24 cellular contexts compared by ENCODE assay signal in the genomic region with DNA sequence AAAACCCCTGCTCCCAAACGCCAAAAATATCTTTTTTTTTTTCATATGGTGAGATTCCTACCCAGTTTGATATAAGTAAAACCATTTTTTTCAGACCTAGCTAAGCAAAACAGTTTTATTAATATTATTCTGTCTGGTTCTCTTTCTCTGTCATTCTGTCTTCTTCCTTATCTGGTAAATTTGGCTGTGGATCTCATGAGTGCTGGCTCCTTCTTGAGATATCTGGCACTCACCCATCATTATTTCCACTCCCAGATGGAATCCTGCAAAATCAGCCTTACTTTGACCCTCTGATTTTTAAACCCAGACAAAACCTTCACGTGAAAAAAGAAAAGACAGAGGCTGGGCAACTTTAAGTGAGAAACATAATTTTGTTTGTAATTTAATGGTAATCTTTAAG.
"Had no signal": no experiment of that assay in that cellular context is flagged by ENCODE, and none has a peak within 500 bp of the region (broad histone marks: within the 10 kb centered on the region; RNA-seq: fewer than 3 reads in every experiment).

No MANE protein-coding gene starts in this region.

- H3K9me3 ChIP-seq: neutrophil, pancreas, right lobe of liver, suprapubic skin, transverse colon had no signal

- H3K27ac ChIP-seq: brain microvascular endothelial cell, neutrophil, pancreas, right lobe of liver, stomach, suprapubic skin, transverse colon, vagina had no signal

- H3K27me3 ChIP-seq: brain microvascular endothelial cell, neutrophil, pancreas, right lobe of liver, stomach, suprapubic skin, transverse colon, vagina had no signal

- ATAC-seq: activated naive CD4-positive, alpha-beta T cell treated with anti-CD3 and anti-CD28 coated beads, Interleukin-2, amount 50 U/mL, for 72 hours; left lobe of liver; natural killer cell treated with Interleukin-12 subunit alpha and Interleukin-12 subunit beta and Interleukin-15 and Interleukin-18, amount 100 ng/mL, for 72 hours; pancreas; right lobe of liver; stimulated activated memory B cell treated with anti-CD40 and anti-IgM and Interleukin-4, amounts not matched to agents 10 μg/mL and 1 μg/mL and 100 μg/mL, for 72 hours; T-cell had no signal

- H3K27ac Mint-ChIP-seq: activated naive CD4-positive, alpha-beta T cell treated with anti-CD3 and anti-CD28 coated beads, Interleukin-2, amount 50 U/mL, for 72 hours; natural killer cell treated with Interleukin-12 subunit alpha and Interleukin-12 subunit beta and Interleukin-15 and Interleukin-18, amount 100 ng/mL, for 72 hours; stimulated activated memory B cell treated with anti-CD40 and anti-IgM and Interleukin-4, amounts not matched to agents 10 μg/mL and 1 μg/mL and 100 μg/mL, for 72 hours; T-cell; T-helper 2 cell treated with Interferon-gamma antibody and Interleukin-4, amounts not matched to agents 5 μg/mL and 100 μg/mL, for 36 hours had no signal

- H3K4me1 Mint-ChIP-seq: stimulated activated memory B cell treated with anti-CD40 and anti-IgM and Interleukin-4, amounts not matched to agents 10 μg/mL and 1 μg/mL and 100 μg/mL, for 72 hours; T-cell had no signal

- H3K9me3 Mint-ChIP-seq: activated naive CD4-positive, alpha-beta T cell treated with anti-CD3 and anti-CD28 coated beads, Interleukin-2, amount 50 U/mL, for 72 hours; T-helper 2 cell treated with Interferon-gamma antibody and Interleukin-4, amounts not matched to agents 5 μg/mL and 100 μg/mL, for 36 hours had no signal

- H3K36me3 ChIP-seq: brain microvascular endothelial cell, neutrophil, pancreas, right lobe of liver, stomach, suprapubic skin, transverse colon, vagina had no signal

- H3K4me3 ChIP-seq: pancreas, right lobe of liver, stomach, suprapubic skin, transverse colon, vagina had no signal

- H3K4me1 ChIP-seq: pancreas, right lobe of liver, stomach, suprapubic skin, transverse colon, vagina had no signal

- H3K36me3 Mint-ChIP-seq: activated naive CD4-positive, alpha-beta T cell treated with anti-CD3 and anti-CD28 coated beads, Interleukin-2, amount 50 U/mL, for 72 hours; natural killer cell treated with Interleukin-12 subunit alpha and Interleukin-12 subunit beta and Interleukin-15 and Interleukin-18, amount 100 ng/mL, for 72 hours; stimulated activated memory B cell treated with anti-CD40 and anti-IgM and Interleukin-4, amounts not matched to agents 10 μg/mL and 1 μg/mL and 100 μg/mL, for 72 hours; T-cell had no signal

- H3K27me3 Mint-ChIP-seq: natural killer cell treated with Interleukin-12 subunit alpha and Interleukin-12 subunit beta and Interleukin-15 and Interleukin-18, amount 100 ng/mL, for 72 hours; stimulated activated memory B cell treated with anti-CD40 and anti-IgM and Interleukin-4, amounts not matched to agents 10 μg/mL and 1 μg/mL and 100 μg/mL, for 72 hours had no signal

- DNase-seq: activated CD4-positive, alpha-beta T cell treated with anti-CD3 and anti-CD28 coated beads for 1 hour; activated CD4-positive, alpha-beta T cell treated with anti-CD3 and anti-CD28 coated beads, Interleukin-2, amount 50 U/mL, for 1 hour; activated gamma-delta T cell treated with Interleukin-2 at 50 U/mL for 16 hours; activated T-cell treated with anti-CD3 and anti-CD28 coated beads, Interleukin-2, amount 50 U/mL, for 1 hour; aorta; brain microvascular endothelial cell; central memory CD4-positive, alpha-beta T cell; effector CD4-positive, alpha-beta T cell; mammary epithelial cell; midbrain; pancreas; right lobe of liver; small intestine; stomach; T-cell; transverse colon had no signal

- H3K4me3 Mint-ChIP-seq: natural killer cell treated with Interleukin-12 subunit alpha and Interleukin-12 subunit beta and Interleukin-15 and Interleukin-18, amount 100 ng/mL, for 72 hours; stimulated activated memory B cell treated with anti-CD40 and anti-IgM and Interleukin-4, amounts not matched to agents 10 μg/mL and 1 μg/mL and 100 μg/mL, for 72 hours; T-cell; T-helper 2 cell treated with Interferon-gamma antibody and Interleukin-4, amounts not matched to agents 5 μg/mL and 100 μg/mL, for 36 hours had no signal
